Comparison of ENCODE assay signal across 9 cellular contexts in genomic region chr1:151574575-151575529, GRCh38. TPM values are rescaled to one million over a fixed set of nuclear protein-coding genes. Genes with fewer than 3 reads are reported as not detected.
DNase-seq lines count a peak whose midpoint lies in the region; ATAC-seq, FAIRE-seq and TF ChIP-seq lines count a peak whose summit lies in the region.
"Had no signal": no experiment of that assay in that cellular context is flagged by ENCODE, and none has a peak within 500 bp of the region (broad histone marks: within the 10 kb centered on the region; RNA-seq: fewer than 3 reads in every experiment).

No MANE protein-coding gene starts in this region.

- TF ChIP-seq CTCF in OCI-LY3 (IDR thresholded peaks at IDR 0.05; ENCODE audit: low read depth, low read length) = no peak
- TF ChIP-seq CTCF in endothelial cell of umbilical vein (IDR thresholded peaks at IDR 0.05; ENCODE audit: extremely low read depth in 1 of 2, insufficient read depth in 1 of 2, low read depth in 1 of 2, low read length in 2 of 2) = no peak

- peak; percentile 97 for ATAC-seq in activated CD4-positive, alpha-beta T cell treated with anti-CD3 and anti-CD28 coated beads for 36 hours
- ATAC-seq in HG02970 (IDR thresholded peaks at IDR 0.05; ENCODE audit: low FRiP score, unreplicated experiment) = no peak

- H2AFZ ChIP-seq in OCI-LY3 (ENCODE audit: low read depth, low read length) (peak overlapping the region; percentile 71; the same call in 1 of the 2 replicates), endothelial cell of umbilical vein (ENCODE audit: low read depth, low read length) (peak overlapping the region; percentile 36)

- H3K36me3 ChIP-seq in OCI-LY3 (replicated peaks; ENCODE audit: low read depth, low read length) (no peaks in the 10 kb centered on the region), endothelial cell of umbilical vein (ENCODE audit: control insufficient read depth in 2 of 2, extremely low read depth in 1 of 2, insufficient read depth in 2 of 2, low read length in 2 of 2) (no peaks in the 10 kb centered on the region)

- H3K9me3 Mint-ChIP-seq in activated CD4-positive, alpha-beta T cell treated with anti-CD3 and anti-CD28 coated beads for 36 hours (ENCODE audit: low read depth) = no peaks in the 10 kb centered on the region
- H3K9me3 Mint-ChIP-seq in activated CD4-positive, alpha-beta T cell treated with anti-CD3 and anti-CD28 coated beads, Interleukin-2, amount 10 ng/mL, durations not matched to agents 24 days and 14 days = no peaks in the 10 kb centered on the region

- no peak for FAIRE-seq in endothelial cell of umbilical vein (lab: Jason Lieb, UNC)

- H3K27me3 Mint-ChIP-seq in activated CD4-positive, alpha-beta T cell treated with anti-CD3 and anti-CD28 coated beads for 36 hours = no peaks in the 10 kb centered on the region
- H3K27me3 Mint-ChIP-seq in activated CD4-positive, alpha-beta T cell treated with anti-CD3 and anti-CD28 coated beads, Interleukin-2, amount 10 ng/mL, durations not matched to agents 24 days and 14 days = no peaks in the 10 kb centered on the region

- POLR2A ChIA-PET in activated CD4-positive, alpha-beta T cell treated with anti-CD3 and anti-CD28 coated beads for 36 hours (lab: Charles Lee) = interaction anchor here (0.6 kb wide), 1 partner anchor 34 kb away, joined by 3 read pairs; no protein-coding TSS in a partner anchor
- POLR2A ChIA-PET in endothelial cell of umbilical vein (lab: Charles Lee) (interaction anchor here (1.0 kb wide), 1 partner anchor 34 kb away, joined by 3 read pairs; no protein-coding TSS in a partner anchor), HEK293T (lab: Yijun Ruan, JAX) (no interaction called here)

- H3K27ac ChIP-seq in OCI-LY3 (ENCODE audit: low read length) = no peak overlapping the region
- no peak overlapping the region for H3K27ac ChIP-seq in endothelial cell of umbilical vein (ENCODE audit: insufficient read depth, low read depth, low read length)

- no peaks in the 10 kb centered on the region for H3K9me3 ChIP-seq in OCI-LY3 (ENCODE audit: insufficient read depth, low read length)
- no peaks in the 10 kb centered on the region for H3K9me3 ChIP-seq in endothelial cell of umbilical vein (replicated peaks; ENCODE audit: control insufficient read depth, insufficient read depth, low read length)

- H3K9ac ChIP-seq in OCI-LY3 (ENCODE audit: low read length) = no peak overlapping the region
- no peak overlapping the region for H3K9ac ChIP-seq in endothelial cell of umbilical vein (replicated peaks; ENCODE audit: extremely low read depth, insufficient read depth, low read length)

- H3K79me2 ChIP-seq in OCI-LY3 (ENCODE audit: low read length) (no peaks in the 10 kb centered on the region), endothelial cell of umbilical vein (ENCODE audit: control insufficient read depth, insufficient read depth, low read length) (no peaks in the 10 kb centered on the region)

- dilution Hi-C loops in endothelial cell of umbilical vein (cut with MboI; ENCODE audit: extremely low pct_ligation_motif_present, low sequenced_read_pairs) = no loop called here

- no peaks in the 10 kb centered on the region for H3K9me1 ChIP-seq in endothelial cell of umbilical vein (replicated peaks; ENCODE audit: control insufficient read depth, extremely low read depth, insufficient read depth, low read length)

- H3K4me2 ChIP-seq in OCI-LY3 (ENCODE audit: low read length) = peak overlapping the region; percentile 21; the same call in 1 of the 2 replicates
- H3K4me2 ChIP-seq in endothelial cell of umbilical vein (ENCODE audit: insufficient read depth, low read length) = no peak overlapping the region

- CTCF ChIA-PET in activated CD4-positive, alpha-beta T cell treated with anti-CD3 and anti-CD28 coated beads for 36 hours (lab: Charles Lee) = interaction anchor here (0.5 to 1.1 kb wide), 4 partner anchors 19 to 262 kb away, joined by 3 to 9 read pairs (median 3); no protein-coding TSS in a partner anchor
- CTCF ChIA-PET in endothelial cell of umbilical vein (lab: Charles Lee) (interaction anchor here (0.7 to 3.1 kb wide), 2 partner anchors 13 to 131 kb away, joined by 5 to 9 read pairs; no protein-coding TSS in a partner anchor), HEK293T (lab: Yijun Ruan, JAX) (no interaction called here)

- H3K4me3 Mint-ChIP-seq in activated CD4-positive, alpha-beta T cell treated with anti-CD3 and anti-CD28 coated beads for 36 hours = no peak overlapping the region
- H3K4me3 Mint-ChIP-seq in activated CD4-positive, alpha-beta T cell treated with anti-CD3 and anti-CD28 coated beads, Interleukin-2, amount 10 ng/mL, durations not matched to agents 24 days and 14 days = no peak overlapping the region

- no peak for TF ChIP-seq POLR2A in endothelial cell of umbilical vein (IDR thresholded peaks at IDR 0.05; ENCODE audit: low read depth, low read length)

- H4K20me1 ChIP-seq in OCI-LY3 (ENCODE audit: insufficient read depth, low read length) (no peaks in the 10 kb centered on the region), endothelial cell of umbilical vein (replicated peaks; ENCODE audit: control insufficient read depth, extremely low read depth, insufficient read depth, low read length) (no peaks in the 10 kb centered on the region)

- DNase-seq in activated CD4-positive, alpha-beta T cell treated with anti-CD3 and anti-CD28 coated beads for 36 hours = peak; percentile 60
- DNase-seq in activated CD4-positive, alpha-beta T cell treated with anti-CD3 and anti-CD28 coated beads, Interleukin-2, amount 10 ng/mL, durations not matched to agents 24 days and 14 days = no peak
- DNase-seq in endothelial cell of umbilical vein (ENCODE audit: low read depth, low spot score) = peak; percentile 12
- DNase-seq in stimulated activated CD8-positive, alpha-beta memory T cell treated with anti-CD3 and anti-CD28 coated beads, Interleukin-4, amount 100 ng/mL, for 24 hours (ENCODE audit: low read depth) = peak; percentile 1
- no peak for DNase-seq in cerebellar cortex (ENCODE audit: low spot score)
- no peak for DNase-seq in HEK293T (ENCODE audit: extremely low spot score)
- DNase-seq: NCI-H1417 had no signal

- H3K27me3 ChIP-seq in OCI-LY3 (ENCODE audit: low read depth, low read length) (peaks cover 18% of the 10 kb centered on the region), endothelial cell of umbilical vein (ENCODE audit: control insufficient read depth in 2 of 2, insufficient read depth in 2 of 2, low read length in 2 of 2) (no peaks in the 10 kb centered on the region)

- H3K4me3 ChIP-seq in OCI-LY3 (ENCODE audit: low read length) (no peak overlapping the region), endothelial cell of umbilical vein (replicated peaks in 1 of 3; ENCODE audit: insufficient read depth in 1 of 3, low read depth in 1 of 3, low read length in 3 of 3) (no peak overlapping the region)

- no TSS peak for BruUV-seq in endothelial cell of umbilical vein (replicated peaks; lab: Mats Ljungman, UMichigan)

- peaks cover 8% of the 10 kb centered on the region for H3K4me1 Mint-ChIP-seq in activated CD4-positive, alpha-beta T cell treated with anti-CD3 and anti-CD28 coated beads for 36 hours
- peaks cover 10% of the 10 kb centered on the region for H3K4me1 Mint-ChIP-seq in activated CD4-positive, alpha-beta T cell treated with anti-CD3 and anti-CD28 coated beads, Interleukin-2, amount 10 ng/mL, durations not matched to agents 24 days and 14 days

- intact Hi-C loops in activated CD4-positive, alpha-beta T cell treated with anti-CD3 and anti-CD28 coated beads for 36 hours (cut with DNase I, micrococcal nuclease) = no loop called here
- intact Hi-C loops in activated CD4-positive, alpha-beta T cell treated with anti-CD3 and anti-CD28 coated beads, Interleukin-2, amount 10 ng/mL, durations not matched to agents 24 days and 14 days (cut with micrococcal nuclease) = no loop called here
- intact Hi-C loops in endothelial cell of umbilical vein (cut with micrococcal nuclease) = no loop called here

- H3K4me1 ChIP-seq in OCI-LY3 (ENCODE audit: low read length) = peaks cover 10% of the 10 kb centered on the region
- H3K4me1 ChIP-seq in endothelial cell of umbilical vein (ENCODE audit: control insufficient read depth, extremely low read depth, insufficient read depth, low read length) = no peaks in the 10 kb centered on the region

- peak overlapping the region; percentile 55 for H3K27ac Mint-ChIP-seq in activated CD4-positive, alpha-beta T cell treated with anti-CD3 and anti-CD28 coated beads for 36 hours
- no peak overlapping the region for H3K27ac Mint-ChIP-seq in activated CD4-positive, alpha-beta T cell treated with anti-CD3 and anti-CD28 coated beads, Interleukin-2, amount 10 ng/mL, durations not matched to agents 24 days and 14 days

- H3K36me3 Mint-ChIP-seq in activated CD4-positive, alpha-beta T cell treated with anti-CD3 and anti-CD28 coated beads for 36 hours (ENCODE audit: low read depth) = peaks cover 4% of the 10 kb centered on the region
- H3K36me3 Mint-ChIP-seq in activated CD4-positive, alpha-beta T cell treated with anti-CD3 and anti-CD28 coated beads, Interleukin-2, amount 10 ng/mL, durations not matched to agents 24 days and 14 days (ENCODE audit: low read depth) = no peaks in the 10 kb centered on the region

RNA-seq across cellular contexts. Expression of gene TUFT1, which starts 34.7 kb away (rescaled TPM):
- total RNA-seq in activated CD4-positive, alpha-beta T cell treated with anti-CD3 and anti-CD28 coated beads for 36 hours = 1 to 10 TPM; 3.2 TPM
- total RNA-seq in activated CD4-positive, alpha-beta T cell treated with anti-CD3 and anti-CD28 coated beads, Interleukin-2, amount 10 ng/mL, durations not matched to agents 24 days and 14 days = 1.7 and 2.1 TPM in 2 replicates
- total RNA-seq in endothelial cell of umbilical vein = 4.3 TPM in 2 replicates
- 4.3 and 5.1 TPM in 2 replicates for polyA plus RNA-seq in endothelial cell of umbilical vein
- polyA plus RNA-seq in endothelial cell of umbilical vein (2011; cell fraction: cytosol; rRNA removed) = 4.4 and 4.6 TPM in 2 replicates
- polyA plus RNA-seq in endothelial cell of umbilical vein (2011; cell fraction: nucleus; rRNA removed) = 8.9 and 9.7 TPM in 2 replicates
- 5.7 and 5.9 TPM in 2 replicates for polyA plus RNA-seq in endothelial cell of umbilical vein (2012)
- 4.8 and 7.9 TPM in 2 replicates for polyA minus RNA-seq in endothelial cell of umbilical vein
- polyA minus RNA-seq in endothelial cell of umbilical vein (2011; cell fraction: cytosol; rRNA and poly(A)+ RNA removed) = 10.9 TPM
- polyA minus RNA-seq in endothelial cell of umbilical vein (2011; cell fraction: nucleus; rRNA and poly(A)+ RNA removed) = 6.7 and 10.9 TPM in 2 replicates

RNA-seq across cellular contexts. Expression of gene SNX27, which starts 37.0 kb away (rescaled TPM):
- total RNA-seq in activated CD4-positive, alpha-beta T cell treated with anti-CD3 and anti-CD28 coated beads for 36 hours = 10 to 100 TPM; 28.5 to 29.1 TPM
- total RNA-seq in activated CD4-positive, alpha-beta T cell treated with anti-CD3 and anti-CD28 coated beads, Interleukin-2, amount 10 ng/mL, durations not matched to agents 24 days and 14 days = 31.6 and 33.1 TPM in 2 replicates
- 24.5 and 24.9 TPM in 2 replicates for total RNA-seq in endothelial cell of umbilical vein
- polyA plus RNA-seq in endothelial cell of umbilical vein = 7.7 and 8.1 TPM in 2 replicates
- 8.5 and 9.0 TPM in 2 replicates for polyA plus RNA-seq in endothelial cell of umbilical vein (2011; cell fraction: cytosol; rRNA removed)
- 14.8 and 16.1 TPM in 2 replicates for polyA plus RNA-seq in endothelial cell of umbilical vein (2011; cell fraction: nucleus; rRNA removed)
- 4.8 and 5.3 TPM in 2 replicates for polyA plus RNA-seq in endothelial cell of umbilical vein (2012)
- polyA minus RNA-seq in endothelial cell of umbilical vein = 27.5 and 29.0 TPM in 2 replicates
- polyA minus RNA-seq in endothelial cell of umbilical vein (2011; cell fraction: cytosol; rRNA and poly(A)+ RNA removed) = 19.0 TPM
- polyA minus RNA-seq in endothelial cell of umbilical vein (2011; cell fraction: nucleus; rRNA and poly(A)+ RNA removed) = 18.8 and 24.0 TPM in 2 replicates

Comparison
In these comparisons a context has a peak if more than half of its experiments do, and no peak if none do; other contexts are left out.
1. DNase-seq: peak in activated CD4-positive, alpha-beta T cell treated with anti-CD3 and anti-CD28 coated beads for 36 hours (single experiment), endothelial cell of umbilical vein (single experiment) and stimulated activated CD8-positive, alpha-beta memory T cell treated with anti-CD3 and anti-CD28 coated beads, Interleukin-4, amount 100 ng/mL, for 24 hours (single experiment); none in activated CD4-positive, alpha-beta T cell treated with anti-CD3 and anti-CD28 coated beads, Interleukin-2, amount 10 ng/mL, durations not matched to agents 24 days and 14 days (single experiment), cerebellar cortex (single experiment) and HEK293T (single experiment).